ENCODE assay signal across 8 cellular contexts in the genomic region with DNA sequence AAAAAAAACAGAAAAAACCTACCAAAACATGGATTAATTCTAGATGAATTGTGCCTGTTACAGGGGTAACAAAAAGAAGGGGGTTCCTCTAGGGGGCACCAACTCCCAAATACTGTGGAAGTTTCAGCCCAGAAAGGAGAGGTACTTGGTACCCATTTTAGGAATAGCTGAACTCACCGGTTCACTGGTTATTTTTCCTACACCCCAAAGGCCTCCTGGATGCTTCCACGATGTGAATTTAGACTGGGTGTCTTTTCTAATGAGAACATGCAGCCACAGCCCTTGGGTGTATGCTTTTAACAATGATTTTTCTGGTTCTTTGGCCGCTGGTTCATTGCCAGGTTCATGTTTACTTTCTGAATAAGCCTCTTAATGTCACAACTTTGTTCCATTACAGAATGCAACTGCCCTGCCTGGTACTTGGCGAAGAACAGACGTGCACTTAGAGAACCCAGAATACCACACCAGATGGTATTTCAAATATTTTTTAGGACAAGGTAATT. TPM values are rescaled to one million over a fixed set of nuclear protein-coding genes. Genes with fewer than 3 reads are reported as not detected.
A peak's percentile ranks its signal among the peaks of the same experiment; 100 is the strongest.
DNase-seq lines count a peak whose midpoint lies in the region; ATAC-seq lines count a peak whose summit lies in the region.

No MANE protein-coding gene starts in this region.

- H3K9me3 ChIP-seq in muscle layer of duodenum (ENCODE audit: control insufficient read depth in 1 of 2, low read length in 2 of 2), result no peaks in the 10 kb centered on the region
- H3K9me3 ChIP-seq in effector memory CD4-positive, alpha-beta T cell (ENCODE audit: control insufficient read depth, low read length), result no peaks in the 10 kb centered on the region

- H3K27ac ChIP-seq in muscle layer of duodenum (ENCODE audit: low read length), result peak overlapping the region; percentile 64
- H3K27ac ChIP-seq in effector memory CD4-positive, alpha-beta T cell (ENCODE audit: insufficient read depth, low read length, poor library complexity, severe bottlenecking), result no peak overlapping the region

- no peak for DNase-seq in Right ventricle myocardium inferior (ENCODE audit: missing footprints)
- no peak for DNase-seq in cardiac septum (ENCODE audit: low spot score)
- DNase-seq in RPMI7951 (ENCODE audit: low read depth), result peak; percentile 32
- peak; percentile 61 for DNase-seq in dermis blood vessel endothelial cell
- DNase-seq in effector memory CD4-positive, alpha-beta T cell, result no peak
- no peak for DNase-seq in epidermal melanocyte (ENCODE audit: insufficient read length, low spot score)

- no peak overlapping the region for H3K4me3 ChIP-seq in muscle layer of duodenum (ENCODE audit: low read depth in 1 of 2, low read length in 2 of 2)
- H3K4me3 ChIP-seq in effector memory CD4-positive, alpha-beta T cell (ENCODE audit: insufficient read depth, low read depth, low read length, poor library complexity, severe bottlenecking), result no peak overlapping the region

- H3K36me3 ChIP-seq in muscle layer of duodenum (ENCODE audit: control insufficient read depth in 1 of 2, insufficient read depth in 2 of 2, low read length in 2 of 2), result peaks cover 5 to 9% of the 10 kb centered on the region in 2 donors
- no peaks in the 10 kb centered on the region for H3K36me3 ChIP-seq in effector memory CD4-positive, alpha-beta T cell (ENCODE audit: control insufficient read depth, insufficient read depth, low read length)

- peak; percentile 41 for ATAC-seq in Right ventricle myocardium inferior
- no peak for ATAC-seq in GM21619 (IDR thresholded peaks at IDR 0.05; ENCODE audit: unreplicated experiment)

- peaks cover 4 to 16% of the 10 kb centered on the region in 2 donors for H3K4me1 ChIP-seq in muscle layer of duodenum (ENCODE audit: control insufficient read depth in 1 of 2, insufficient read depth in 2 of 2, low read length in 2 of 2)
- no peaks in the 10 kb centered on the region for H3K4me1 ChIP-seq in effector memory CD4-positive, alpha-beta T cell (ENCODE audit: control insufficient read depth, insufficient read depth, low read length, poor library complexity, severe bottlenecking)

- intact Hi-C loops in Right ventricle myocardium inferior (cut with DNase I), result loop anchor here (1.0 to 10.0 kb wide), 3 partner anchors 47 to 114 kb away; a partner anchor contains a TSS
- intact Hi-C loops in cardiac septum (cut with DNase I), result loop anchor here (5.0 kb wide), 1 partner anchor 36 kb away; no protein-coding TSS in a partner anchor

- H3K27me3 ChIP-seq in muscle layer of duodenum (ENCODE audit: low read depth, low read length), result no peaks in the 10 kb centered on the region
- no peaks in the 10 kb centered on the region for H3K27me3 ChIP-seq in effector memory CD4-positive, alpha-beta T cell (replicated peaks; ENCODE audit: control insufficient read depth, insufficient read depth, low read length, poor library complexity, severe bottlenecking)

RNA-seq across cellular contexts. Expression of a gene that starts 46.7 kb away (rescaled TPM):
- total RNA-seq in Right ventricle myocardium inferior (13.1 TPM), cardiac septum (28.7 TPM), dermis blood vessel endothelial cell (2.4 and 3.4 TPM in 2 replicates)
- 2.5 and 3.2 TPM in 2 replicates for total RNA-seq in RPMI7951 (2014; rRNA removed; shearing (Covaris generic))

Comparison
In these comparisons a context has a peak if more than half of its experiments do, and no peak if none do; other contexts are left out.
1. DNase-seq: peak in RPMI7951 (single experiment) and dermis blood vessel endothelial cell (single experiment); none in Right ventricle myocardium inferior (single experiment), cardiac septum (single experiment), effector memory CD4-positive, alpha-beta T cell (0 of 3) and epidermal melanocyte (single experiment).